10 cellular contexts compared by ENCODE assay signal in genomic region chrX:106917830-106918500, GRCh38. TPM values are rescaled to one million over a fixed set of nuclear protein-coding genes. Genes with fewer than 3 reads are reported as not detected.
A peak's percentile ranks its signal among the peaks of the same experiment; 100 is the strongest.
DNase-seq lines count a peak whose midpoint lies in the region; ATAC-seq lines count a peak whose summit lies in the region.
"Had no signal": no experiment of that assay in that cellular context is flagged by ENCODE, and none has a peak within 500 bp of the region (broad histone marks: within the 10 kb centered on the region; RNA-seq: fewer than 3 reads in every experiment).

No MANE protein-coding gene starts in this region.

- H3K4me1 Mint-ChIP-seq in activated CD4-positive, alpha-beta T cell treated with anti-CD3 and anti-CD28 coated beads for 36 hours: peaks cover 17% of the 10 kb centered on the region
- peaks cover 13% of the 10 kb centered on the region for H3K4me1 Mint-ChIP-seq in activated T-helper 17 cell treated with anti-CD3 and anti-CD28 coated beads, Interleukin-2, amount 50 U/mL, for 72 hours
- H3K4me1 Mint-ChIP-seq in naive thymus-derived CD8-positive, alpha-beta T cell: peaks cover 11 to 20% (median 17%) of the 10 kb centered on the region in 4 donors

- no peak overlapping the region for H3K4me3 Mint-ChIP-seq in activated CD4-positive, alpha-beta T cell treated with anti-CD3 and anti-CD28 coated beads for 36 hours
- peak overlapping the region; percentile 35 for H3K4me3 Mint-ChIP-seq in activated T-helper 17 cell treated with anti-CD3 and anti-CD28 coated beads, Interleukin-2, amount 50 U/mL, for 72 hours
- H3K4me3 Mint-ChIP-seq in naive thymus-derived CD8-positive, alpha-beta T cell: peak overlapping the region in 7 of 10 donors; percentile 14 to 65 (median 37)

- H3K27me3 Mint-ChIP-seq in activated CD4-positive, alpha-beta T cell treated with anti-CD3 and anti-CD28 coated beads for 36 hours: peaks cover 2% of the 10 kb centered on the region
- peaks cover 3% of the 10 kb centered on the region for H3K27me3 Mint-ChIP-seq in activated T-helper 17 cell treated with anti-CD3 and anti-CD28 coated beads, Interleukin-2, amount 50 U/mL, for 72 hours
- H3K27me3 Mint-ChIP-seq in naive thymus-derived CD8-positive, alpha-beta T cell: peaks cover 1 to 14% (median 2%) of the 10 kb centered on the region in 5 donors

- DNase-seq in activated CD4-positive, alpha-beta T cell treated with anti-CD3 and anti-CD28 coated beads for 36 hours: peak; percentile 10
- DNase-seq in activated CD4-positive, alpha-beta T cell treated with anti-CD3 and anti-CD28 coated beads, Interleukin-2, amount 50 U/mL, for 48 hours: no peak
- peak; percentile 32 for DNase-seq in KBM-7
- peak in 5 of 10 donors; percentile 9 to 54 (median 33) for DNase-seq in naive thymus-derived CD8-positive, alpha-beta T cell
- no peak for DNase-seq in activated CD8-positive, alpha-beta memory T cell treated with anti-CD3 and anti-CD28 coated beads, Interleukin-2, amount 50 U/mL, for 48 hours
- DNase-seq: effector CD4-positive, alpha-beta T cell; NCI-H774 had no signal

- peak overlapping the region; percentile 59 for H3K27ac Mint-ChIP-seq in activated CD4-positive, alpha-beta T cell treated with anti-CD3 and anti-CD28 coated beads for 36 hours
- H3K27ac Mint-ChIP-seq in activated T-helper 17 cell treated with anti-CD3 and anti-CD28 coated beads, Interleukin-2, amount 50 U/mL, for 72 hours: no peak overlapping the region
- peak overlapping the region in 6 of 10 donors; percentile 9 to 89 (median 31) for H3K27ac Mint-ChIP-seq in naive thymus-derived CD8-positive, alpha-beta T cell

- in situ Hi-C loops in KBM-7 (cut with MboI; ENCODE audit: low pct_unique_long_range_greater_than_20kb, low sequenced_read_pairs): no loop called here

- CTCF ChIA-PET in activated CD4-positive, alpha-beta T cell treated with anti-CD3 and anti-CD28 coated beads for 36 hours (lab: Charles Lee): no interaction called here

- POLR2A ChIA-PET in activated CD4-positive, alpha-beta T cell treated with anti-CD3 and anti-CD28 coated beads for 36 hours (lab: Charles Lee): no interaction called here
- POLR2A ChIA-PET in naive thymus-derived CD8-positive, alpha-beta T cell (lab: Charles Lee): no interaction called here

- H3K36me3 Mint-ChIP-seq in activated CD4-positive, alpha-beta T cell treated with anti-CD3 and anti-CD28 coated beads for 36 hours (ENCODE audit: low read depth): no peaks in the 10 kb centered on the region
- H3K36me3 Mint-ChIP-seq in activated T-helper 17 cell treated with anti-CD3 and anti-CD28 coated beads, Interleukin-2, amount 50 U/mL, for 72 hours (ENCODE audit: low read depth): no peaks in the 10 kb centered on the region
- no peaks in the 10 kb centered on the region for H3K36me3 Mint-ChIP-seq in naive thymus-derived CD8-positive, alpha-beta T cell

- H3K9me3 Mint-ChIP-seq in activated CD4-positive, alpha-beta T cell treated with anti-CD3 and anti-CD28 coated beads for 36 hours (ENCODE audit: low read depth): no peaks in the 10 kb centered on the region
- no peaks in the 10 kb centered on the region for H3K9me3 Mint-ChIP-seq in activated T-helper 17 cell treated with anti-CD3 and anti-CD28 coated beads, Interleukin-2, amount 50 U/mL, for 72 hours
- H3K9me3 Mint-ChIP-seq in naive thymus-derived CD8-positive, alpha-beta T cell: no peaks in the 10 kb centered on the region

- ATAC-seq in activated CD4-positive, alpha-beta T cell treated with anti-CD3 and anti-CD28 coated beads for 36 hours: peak; percentile 66
- ATAC-seq in activated T-helper 17 cell treated with anti-CD3 and anti-CD28 coated beads, Interleukin-2, amount 50 U/mL, for 72 hours (replicated peaks): peak; percentile 39
- peak; percentile 64 to 85 for ATAC-seq in naive thymus-derived CD8-positive, alpha-beta T cell
- no peak for ATAC-seq in GM19328 (IDR thresholded peaks at IDR 0.05; ENCODE audit: unreplicated experiment)
- ATAC-seq in HG03342 (IDR thresholded peaks at IDR 0.05; ENCODE audit: unreplicated experiment): no peak

- intact Hi-C loops in activated CD4-positive, alpha-beta T cell treated with anti-CD3 and anti-CD28 coated beads for 36 hours (cut with DNase I, micrococcal nuclease): no loop called here

RNA-seq across cellular contexts. Expression of gene CLDN2, which starts 2.2 kb away (rescaled TPM):
- total RNA-seq in activated CD4-positive, alpha-beta T cell treated with anti-CD3 and anti-CD28 coated beads for 36 hours: not detected
- not detected for total RNA-seq in activated T-helper 17 cell treated with anti-CD3 and anti-CD28 coated beads, Interleukin-2, amount 50 U/mL, for 72 hours
- total RNA-seq in naive thymus-derived CD8-positive, alpha-beta T cell: not detected
- not detected for polyA plus RNA-seq in naive thymus-derived CD8-positive, alpha-beta T cell

RNA-seq across cellular contexts. Expression of gene RIPPLY1, which starts 14.8 kb away (rescaled TPM):
- not detected for total RNA-seq in activated CD4-positive, alpha-beta T cell treated with anti-CD3 and anti-CD28 coated beads for 36 hours
- not detected for total RNA-seq in activated T-helper 17 cell treated with anti-CD3 and anti-CD28 coated beads, Interleukin-2, amount 50 U/mL, for 72 hours
- not detected for total RNA-seq in naive thymus-derived CD8-positive, alpha-beta T cell
- polyA plus RNA-seq in naive thymus-derived CD8-positive, alpha-beta T cell: not detected

Comparison
In these comparisons a context has a peak if more than half of its experiments do, and no peak if none do; other contexts are left out.
1. DNase-seq: peak in activated CD4-positive, alpha-beta T cell treated with anti-CD3 and anti-CD28 coated beads for 36 hours (single experiment) and KBM-7 (single experiment); none in activated CD4-positive, alpha-beta T cell treated with anti-CD3 and anti-CD28 coated beads, Interleukin-2, amount 50 U/mL, for 48 hours (0 of 2) and activated CD8-positive, alpha-beta memory T cell treated with anti-CD3 and anti-CD28 coated beads, Interleukin-2, amount 50 U/mL, for 48 hours (single experiment).
2. ATAC-seq: peak in activated CD4-positive, alpha-beta T cell treated with anti-CD3 and anti-CD28 coated beads for 36 hours (single experiment), activated T-helper 17 cell treated with anti-CD3 and anti-CD28 coated beads, Interleukin-2, amount 50 U/mL, for 72 hours (single experiment) and naive thymus-derived CD8-positive, alpha-beta T cell (2 of 2); none in GM19328 (single experiment) and HG03342 (single experiment).